ENCODE assay signal across 8 cellular contexts in the genomic region with DNA sequence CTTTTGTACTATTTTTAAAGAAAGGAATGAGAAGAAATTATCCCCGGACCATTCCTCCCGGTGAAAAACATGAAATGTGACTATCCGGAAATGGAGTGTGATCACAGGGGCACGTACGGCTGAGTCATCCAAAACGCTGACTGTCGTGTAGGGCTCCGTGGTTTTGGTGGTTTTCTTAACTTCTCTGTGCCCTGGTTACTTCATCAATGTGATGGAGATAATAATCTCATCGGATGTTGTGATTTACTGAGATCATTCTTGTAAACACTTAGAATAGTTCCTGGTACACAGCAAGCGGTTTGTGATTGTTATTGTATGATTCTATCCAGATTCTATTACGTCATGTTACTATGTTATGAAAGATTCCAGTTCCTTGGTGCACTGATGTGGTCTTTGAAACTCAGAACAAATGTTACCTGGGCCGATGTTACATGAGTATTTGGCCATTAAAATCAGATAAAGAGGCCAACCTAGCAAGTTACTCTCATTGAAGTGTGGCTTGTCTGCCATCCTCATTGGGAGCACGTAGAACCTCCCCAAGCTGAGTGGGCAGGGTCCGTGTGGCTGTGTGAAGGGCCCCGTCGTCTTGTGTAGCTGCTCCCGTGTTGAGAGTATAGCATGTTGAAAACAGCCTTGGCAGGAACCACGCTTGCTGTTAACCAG.
DNase-seq lines count a peak whose midpoint lies in the region; ATAC-seq lines count a peak whose summit lies in the region.

No MANE protein-coding gene starts in this region.

- H3K36me3 ChIP-seq in BLaER1 = no peaks in the 10 kb centered on the region

- peak overlapping the region; percentile 71 for H3K4me2 ChIP-seq in BLaER1

- H3K4me3 ChIP-seq in BLaER1 (no peak overlapping the region), skeletal muscle cell (ENCODE audit: low read depth, low read length) (no peak overlapping the region)

- no peaks in the 10 kb centered on the region for H3K27me3 ChIP-seq in BLaER1

- H4K20me1 ChIP-seq in BLaER1 = peaks cover 13% of the 10 kb centered on the region; the same call in 1 of the 2 replicates

- no peak overlapping the region for H3K9ac ChIP-seq in BLaER1

- H3K4me1 ChIP-seq in BLaER1 = peaks cover 24% of the 10 kb centered on the region

- ATAC-seq in GM21423 (IDR thresholded peaks at IDR 0.05; ENCODE audit: unreplicated experiment) = peak; percentile 89
- ATAC-seq in activated CD4-positive, CD25-positive, alpha-beta regulatory T cell treated with anti-CD3 and anti-CD28 coated beads, Interleukin-2, amount 50 U/mL, for 24 hours = peak; percentile 93 to 94
- ATAC-seq in central memory CD8-positive, alpha-beta T cell (replicated peaks; ENCODE audit: extremely low read depth, poor library complexity, severe bottlenecking) = peak; percentile 90

- no peaks in the 10 kb centered on the region for H3K27me3 Mint-ChIP-seq in central memory CD8-positive, alpha-beta T cell

- peak overlapping the region; percentile 100 for H3K27ac Mint-ChIP-seq in central memory CD8-positive, alpha-beta T cell (ENCODE audit: low read depth)

- DNase-seq in KG1 (lab: John Stamatoyannopoulos, UW) (peak; percentile 46), skeletal muscle cell (ENCODE audit: low read depth) (peak; percentile 30), NCI-H1694 treated with DMSO at 0.1 percent for 48 hours (lab: John Stamatoyannopoulos, UW) (no peak), NCI-H1436 treated with DMSO at 0.1 percent for 48 hours (lab: John Stamatoyannopoulos, UW) (no peak)
- peak; percentile 42 to 78 for DNase-seq in central memory CD8-positive, alpha-beta T cell (ENCODE audit: low spot score in 2 of 2)

- peaks cover 16% of the 10 kb centered on the region for H3K36me3 Mint-ChIP-seq in central memory CD8-positive, alpha-beta T cell (ENCODE audit: insufficient read depth)

- no peaks in the 10 kb centered on the region for H3K9me3 Mint-ChIP-seq in central memory CD8-positive, alpha-beta T cell

- H3K4me3 Mint-ChIP-seq in central memory CD8-positive, alpha-beta T cell = peak overlapping the region; percentile 81

- peak overlapping the region; percentile 30; the same call in 1 of the 2 replicates for H3K27ac ChIP-seq in BLaER1

- peaks cover 25% of the 10 kb centered on the region for H3K4me1 Mint-ChIP-seq in central memory CD8-positive, alpha-beta T cell

- H3K9me3 ChIP-seq in BLaER1 = peaks cover 3% of the 10 kb centered on the region; the same call in 1 of the 2 replicates

Comparison
In these comparisons a context has a peak if more than half of its experiments do, and no peak if none do; other contexts are left out.
1. DNase-seq: peak in KG1 (single experiment), central memory CD8-positive, alpha-beta T cell (2 of 2) and skeletal muscle cell (single experiment); none in NCI-H1694 treated with DMSO at 0.1 percent for 48 hours (single experiment) and NCI-H1436 treated with DMSO at 0.1 percent for 48 hours (single experiment).
2. Peak in every context shown above with its lines, with median percentiles within 50 percentile points of each other: ATAC-seq.